8 cellular contexts compared by ENCODE assay signal in genomic region chr1:5833911-5834310, GRCh38.
"Had no signal": no experiment of that assay in that cellular context is flagged by ENCODE, and none has a peak within 500 bp of the region (broad histone marks: within the 10 kb centered on the region; RNA-seq: fewer than 3 reads in every experiment).

No MANE protein-coding gene starts in this region.

- H2AFZ ChIP-seq: GM23248 had no signal

- H3K9ac ChIP-seq: GM23248 had no signal

- H3K27ac ChIP-seq: GM23248, HL-60 had no signal

- H3K4me3 ChIP-seq: GM23248 had no signal

- FAIRE-seq: H54, HepG2 had no signal

- DNase-seq: GM23248, GOT3, H9, HCEC 1CT, KBM-7 had no signal
